ENCODE assay signal across 17 cellular contexts in genomic region chr1:166925791-166926483, GRCh38. TPM values are rescaled to one million over a fixed set of nuclear protein-coding genes. Genes with fewer than 3 reads are reported as not detected.
A peak's percentile ranks its signal among the peaks of the same experiment; 100 is the strongest.
DNase-seq lines count a peak whose midpoint lies in the region; ATAC-seq and TF ChIP-seq lines count a peak whose summit lies in the region.
"Had no signal": no experiment of that assay in that cellular context is flagged by ENCODE, and none has a peak within 500 bp of the region (broad histone marks: within the 10 kb centered on the region; RNA-seq: fewer than 3 reads in every experiment).

No MANE protein-coding gene starts in this region.

- WGBS in endodermal cell (ENCODE audit: insufficient coverage in 1 of 2, insufficient read length in 1 of 2), 2 experiments, result 68 to 86% methylated on average over 6 to 8 of the region's 8 CpGs

- H3K36me3 ChIP-seq in endodermal cell (ENCODE audit: control insufficient read depth, insufficient read depth, low read length), result no peaks in the 10 kb centered on the region
- H3K36me3 ChIP-seq in gastrocnemius medialis, result no peaks in the 10 kb centered on the region
- H3K36me3 ChIP-seq: spleen had no signal

- in situ Hi-C loops in gastrocnemius medialis (cut with MboI; ENCODE audit: low sequenced_read_pairs in 4 of 4), result no loop called here

- peaks cover 2% of the 10 kb centered on the region for H3K36me3 Mint-ChIP-seq in endodermal cell (ENCODE audit: low read depth)

- TF ChIP-seq POLR2A in gastrocnemius medialis (IDR thresholded peaks at IDR 0.05), result no peak

- H3K27ac Mint-ChIP-seq in endodermal cell, result peak overlapping the region; percentile 14
- H3K27ac Mint-ChIP-seq: activated T-helper 2 cell treated with anti-CD3 and anti-CD28 coated beads, Interferon-gamma antibody, Interleukin-2, Interleukin-4, amounts not matched to agents 10 μg/mL and 5 μg/mL and 100 μg/mL, durations not matched to agents 14 hours and 24 hours and 36 hours had no signal

- intact Hi-C loops in gastrocnemius medialis (cut with DNase I; ENCODE audit: low total_unique reads), result no loop called here

- DNase-seq in COLO829 (ENCODE audit: low spot score), result peak; percentile 53
- peak; percentile 97 for DNase-seq in M059J (ENCODE audit: low read depth)
- no peak for DNase-seq in endodermal cell
- peak; percentile 88 for DNase-seq in myocyte (ENCODE audit: low read depth)
- no peak for DNase-seq in OCI-M2 (lab: John Stamatoyannopoulos, UW; ENCODE audit: unreplicated experiment)
- DNase-seq in gastrocnemius medialis, result no peak
- DNase-seq in NCI-H2196 (lab: John Stamatoyannopoulos, UW; ENCODE audit: unreplicated experiment), result no peak
- DNase-seq: cerebellar nuclear complex; foreskin fibroblast; midbrain; NCI-H2171; spleen; stimulated activated CD8-positive, alpha-beta memory T cell treated with anti-CD3 and anti-CD28 coated beads, Interleukin-4, amount 100 ng/mL, for 48 hours had no signal

- H3K4me1 ChIP-seq in endodermal cell (ENCODE audit: control insufficient read depth, insufficient read depth, low read length), result no peaks in the 10 kb centered on the region
- H3K4me1 ChIP-seq in gastrocnemius medialis, result no peaks in the 10 kb centered on the region

- H3K9me3 ChIP-seq in endodermal cell (ENCODE audit: control insufficient read depth, low read length) (peaks cover 4% of the 10 kb centered on the region), gastrocnemius medialis (no peaks in the 10 kb centered on the region)
- H3K9me3 ChIP-seq: spleen had no signal

- H3K4me3 Mint-ChIP-seq in endodermal cell, result no peak overlapping the region

- H3K9me3 Mint-ChIP-seq in endodermal cell, result peaks cover 2% of the 10 kb centered on the region
- H3K9me3 Mint-ChIP-seq: activated T-helper 2 cell treated with anti-CD3 and anti-CD28 coated beads, Interferon-gamma antibody, Interleukin-2, Interleukin-4, amounts not matched to agents 10 μg/mL and 5 μg/mL and 100 μg/mL, durations not matched to agents 14 hours and 24 hours and 36 hours had no signal

- H3K27ac ChIP-seq in endodermal cell (ENCODE audit: low read depth, low read length) (peak overlapping the region; percentile 50), gastrocnemius medialis (no peak overlapping the region)
- H3K27ac ChIP-seq: spleen had no signal

- no peak overlapping the region for H3K9ac ChIP-seq in endodermal cell (ENCODE audit: extremely low read depth, low read length, poor library complexity, severe bottlenecking)
- H3K9ac ChIP-seq: BLaER1 treated with 17β-estradiol and CSF1 and Interleukin-3, amounts not matched to agents 10 nM and 100 nM had no signal

- H3K27me3 ChIP-seq in endodermal cell (ENCODE audit: control insufficient read depth, insufficient read depth, low read length, poor library complexity, severe bottlenecking), result peaks cover 25% of the 10 kb centered on the region
- peaks cover 0 to 9% (median 6%) of the 10 kb centered on the region in 3 donors for H3K27me3 ChIP-seq in gastrocnemius medialis
- H3K27me3 ChIP-seq: BLaER1 treated with 17β-estradiol and CSF1 and Interleukin-3, amounts not matched to agents 10 nM and 100 nM had no signal

- ATAC-seq in GM18520 (IDR thresholded peaks at IDR 0.05; ENCODE audit: unreplicated experiment), result no peak
- no peak for ATAC-seq in gastrocnemius medialis
- ATAC-seq: activated CD4-positive, CD25-positive, alpha-beta regulatory T cell treated with anti-CD3 and anti-CD28 coated beads, Interleukin-2, amount 50 U/mL, for 24 hours had no signal

- H3K4me1 Mint-ChIP-seq in endodermal cell, result peaks cover 18% of the 10 kb centered on the region

- peak overlapping the region; percentile 12 for H3K4me3 ChIP-seq in endodermal cell (ENCODE audit: low read length)
- no peak overlapping the region for H3K4me3 ChIP-seq in gastrocnemius medialis
- H3K4me3 ChIP-seq: BLaER1 treated with 17β-estradiol and CSF1 and Interleukin-3, amounts not matched to agents 10 nM and 100 nM; spleen had no signal

- peaks cover 29% of the 10 kb centered on the region for H3K27me3 Mint-ChIP-seq in endodermal cell (ENCODE audit: insufficient read depth)

- TF ChIP-seq CTCF in endodermal cell (conservative IDR thresholded peaks at IDR 0.05) (no peak), gastrocnemius medialis (IDR thresholded peaks at IDR 0.05 in 4 of 5, conservative IDR thresholded peaks at IDR 0.05 in 1 of 5) (no peak)

RNA-seq across cellular contexts. Expression of gene ILDR2, which starts 49.4 kb away (rescaled TPM):
- total RNA-seq in M059J (2014; rRNA removed; shearing (Covaris generic)), result 6.9 and 21.5 TPM in 2 replicates
- total RNA-seq in endodermal cell (1 to 10 TPM in 1 of 2 donors, under 1 TPM in 1; 1.00 to 1.4 TPM), myocyte (0.13 and 0.21 TPM in 2 replicates), gastrocnemius medialis (under 1 TPM; 0.10 to 0.47 (median 0.25) TPM)
- polyA plus RNA-seq in endodermal cell (2013, experiment 1 of 2), result 65.4 TPM
- 65.5 TPM for polyA plus RNA-seq in endodermal cell (2013, experiment 2 of 2)
- polyA plus RNA-seq in myocyte (2012), result 1.4 TPM

RNA-seq across cellular contexts. Expression of gene TADA1, which starts 49.9 kb away (rescaled TPM):
- total RNA-seq in M059J (2014; rRNA removed; shearing (Covaris generic)), result 14.0 and 15.1 TPM in 2 replicates
- 10 to 100 TPM; 18.4 to 19.9 TPM for total RNA-seq in endodermal cell
- polyA plus RNA-seq in endodermal cell (2013, experiment 1 of 2), result 32.6 TPM
- 31.5 TPM for polyA plus RNA-seq in endodermal cell (2013, experiment 2 of 2)
- 9.0 and 9.3 TPM in 2 replicates for total RNA-seq in myocyte
- polyA plus RNA-seq in myocyte (2012), result 3.8 TPM
- 10 to 100 TPM in 2 of 4 donors, 1 to 10 TPM in 2; 8.7 to 11.8 (median 10.0) TPM for total RNA-seq in gastrocnemius medialis

Comparison
In these comparisons a context has a peak if more than half of its experiments do, and no peak if none do; other contexts are left out.
1. DNase-seq: peak in COLO829 (single experiment), M059J (single experiment) and myocyte (single experiment); none in endodermal cell (single experiment), OCI-M2 (single experiment), gastrocnemius medialis (0 of 2) and NCI-H2196 (single experiment).